30 cellular contexts compared by ENCODE assay signal in the genomic region with DNA sequence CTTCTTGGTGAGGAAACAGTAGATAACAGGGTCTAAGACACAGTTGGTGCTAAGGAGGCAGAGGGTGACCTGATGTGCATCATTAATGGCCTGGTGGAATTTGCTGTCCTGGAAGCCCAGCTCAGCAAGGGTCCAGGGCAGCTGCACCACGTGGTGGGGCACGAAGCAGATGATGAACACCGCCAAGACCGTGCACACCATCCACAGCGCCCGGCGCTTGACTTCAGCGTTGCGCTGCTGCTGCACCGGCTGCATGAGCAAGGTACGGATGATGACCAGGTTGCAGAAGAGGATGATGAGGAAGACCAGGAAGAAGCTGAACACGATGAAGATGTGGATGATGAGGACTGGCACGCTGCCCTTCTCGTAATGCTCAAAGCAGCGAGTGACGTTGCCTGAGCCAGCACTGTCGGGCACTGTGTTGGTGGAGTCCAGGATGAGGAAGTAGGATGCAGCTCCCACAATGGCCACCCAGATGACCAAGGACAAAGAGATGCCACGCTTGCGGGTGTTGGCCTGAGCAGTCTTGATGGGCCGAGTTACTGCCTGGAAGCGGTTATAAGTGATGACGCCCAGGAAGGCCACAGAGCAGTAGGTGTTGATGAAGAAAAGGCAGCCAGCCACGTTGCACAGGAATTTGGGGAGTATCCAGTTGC. TPM values are rescaled to one million over a fixed set of nuclear protein-coding genes. Genes with fewer than 3 reads are reported as not detected.
"Had no signal": no experiment of that assay in that cellular context is flagged by ENCODE, and none has a peak within 500 bp of the region (broad histone marks: within the 10 kb centered on the region; RNA-seq: fewer than 3 reads in every experiment).

No MANE protein-coding gene starts in this region.

- H3K9ac ChIP-seq: neural progenitor cell, parathyroid adenoma had no signal

- H3K4me1 ChIP-seq: gastrocnemius medialis, parathyroid adenoma, psoas muscle, sigmoid colon, transverse colon, vagina had no signal

- H3K4me3 Mint-ChIP-seq: naive thymus-derived CD4-positive, alpha-beta T cell; nephron; neural progenitor cell; stimulated activated memory B cell treated with anti-CD40 and anti-IgM and Interleukin-4, amounts not matched to agents 10 μg/mL and 1 μg/mL and 100 μg/mL, for 72 hours; stimulated activated naive CD8-positive, alpha-beta T cell treated with anti-CD3 and anti-CD28 coated beads, Interleukin-15, Interleukin-2, amounts not matched to agents 100 ng/mL and 50 ng/mL, for 24 hours had no signal

- ATAC-seq: esophagus mucosa; gastrocnemius medialis; heart left ventricle; left cardiac atrium; left lung; naive thymus-derived CD4-positive, alpha-beta T cell; psoas muscle; right cardiac atrium; stimulated activated memory B cell treated with anti-CD40 and anti-IgM and Interleukin-4, amounts not matched to agents 10 μg/mL and 1 μg/mL and 100 μg/mL, for 72 hours; upper lobe of right lung had no signal

- H3K4me1 Mint-ChIP-seq: nephron had no signal

- DNase-seq: cortex of kidney; effector CD4-positive, alpha-beta T cell; foreskin fibroblast; gastrocnemius medialis; heart left ventricle; hippocampal formation; left cardiac atrium; left lung; mammary epithelial cell; mesendoderm; midbrain; naive thymus-derived CD4-positive, alpha-beta T cell; occipital lobe; psoas muscle; right cardiac atrium; sigmoid colon; stimulated activated CD4-positive, alpha-beta T cell treated with anti-CD3 and anti-CD28 coated beads, Interleukin-4, amount 100 ng/mL, for 4 hours; transverse colon; upper lobe of right lung had no signal

- H3K27me3 ChIP-seq: dorsolateral prefrontal cortex, gastrocnemius medialis, heart left ventricle, left lung, neural progenitor cell, sigmoid colon, transverse colon, upper lobe of right lung, vagina had no signal

- H3K27me3 Mint-ChIP-seq: stimulated activated memory B cell treated with anti-CD40 and anti-IgM and Interleukin-4, amounts not matched to agents 10 μg/mL and 1 μg/mL and 100 μg/mL, for 72 hours had no signal

- H3K9me3 Mint-ChIP-seq: nephron; neural progenitor cell; stimulated activated naive CD8-positive, alpha-beta T cell treated with anti-CD3 and anti-CD28 coated beads, Interleukin-15, Interleukin-2, amounts not matched to agents 100 ng/mL and 50 ng/mL, for 24 hours had no signal

- H3K27ac ChIP-seq: dorsolateral prefrontal cortex, epithelial cell of prostate, gastrocnemius medialis, heart left ventricle, left lung, neural progenitor cell, parathyroid adenoma, psoas muscle, sigmoid colon, thoracic aorta, transverse colon, upper lobe of right lung, vagina had no signal

- H3K4me2 ChIP-seq: neural progenitor cell had no signal

- H3K9me3 ChIP-seq: gastrocnemius medialis, heart left ventricle, left lung, psoas muscle, sigmoid colon, thoracic aorta, transverse colon, upper lobe of right lung, vagina had no signal

- H3K27ac Mint-ChIP-seq: naive thymus-derived CD4-positive, alpha-beta T cell; neural progenitor cell; stimulated activated memory B cell treated with anti-CD40 and anti-IgM and Interleukin-4, amounts not matched to agents 10 μg/mL and 1 μg/mL and 100 μg/mL, for 72 hours; stimulated activated naive CD8-positive, alpha-beta T cell treated with anti-CD3 and anti-CD28 coated beads, Interleukin-15, Interleukin-2, amounts not matched to agents 100 ng/mL and 50 ng/mL, for 24 hours had no signal

- H3K4me3 ChIP-seq: dorsolateral prefrontal cortex, gastrocnemius medialis, heart left ventricle, left lung, neural progenitor cell, psoas muscle, sigmoid colon, thoracic aorta, transverse colon, upper lobe of right lung, vagina had no signal

- H3K79me2 ChIP-seq: parathyroid adenoma had no signal

- H3K36me3 Mint-ChIP-seq: neural progenitor cell had no signal

- H2AFZ ChIP-seq: neural progenitor cell, parathyroid adenoma had no signal

- H3K36me3 ChIP-seq: gastrocnemius medialis, neural progenitor cell, sigmoid colon, thoracic aorta, transverse colon, vagina had no signal

RNA-seq across cellular contexts. Expression of a gene that starts 26.2 kb away (rescaled TPM):
- total RNA-seq: glomerular endothelial cell had no signal
